8 cellular contexts compared by ENCODE assay signal in the genomic region with DNA sequence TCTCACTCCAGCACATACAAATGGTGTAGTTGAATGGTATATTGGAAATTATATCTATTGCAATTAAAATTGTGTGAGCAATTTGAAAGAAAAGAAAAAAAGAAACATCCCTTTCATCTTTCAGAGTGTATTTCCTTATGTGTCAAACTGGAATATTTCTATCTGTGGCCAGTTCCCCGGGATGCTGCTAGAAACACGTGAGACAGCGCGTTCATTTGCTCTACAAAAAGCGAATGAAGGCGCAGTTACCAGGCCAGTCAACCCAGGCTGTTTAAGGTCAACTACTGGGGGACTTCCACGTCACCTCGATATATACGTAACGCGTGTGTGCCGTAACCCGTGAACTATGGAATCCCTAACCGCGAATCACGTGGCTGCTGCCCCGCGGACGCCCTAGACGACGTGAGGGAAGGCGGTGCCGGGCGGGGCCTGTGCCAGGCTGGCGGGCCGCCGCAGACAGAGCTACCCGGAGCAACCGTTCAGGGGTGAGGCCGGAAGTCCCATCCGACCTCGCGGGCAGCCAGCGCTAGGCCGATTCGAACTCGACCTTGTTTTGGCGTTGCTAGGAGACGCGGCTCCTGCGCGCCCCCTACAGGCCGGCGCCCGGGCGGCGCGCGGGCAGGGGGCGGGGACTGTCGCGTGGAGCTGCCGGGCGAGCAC. TPM values are rescaled to one million over a fixed set of nuclear protein-coding genes. Genes with fewer than 3 reads are reported as not detected.
DNase-seq lines count a peak whose midpoint lies in the region; ATAC-seq and TF ChIP-seq lines count a peak whose summit lies in the region.

No MANE protein-coding gene starts in this region.

- H3K27ac ChIP-seq in KMS-11, result peak overlapping the region; percentile 99

- peaks cover 16% of the 10 kb centered on the region for H3K36me3 Mint-ChIP-seq in activated T-helper 2 cell treated with anti-CD3 and anti-CD28 coated beads, Interferon-gamma antibody, Interleukin-2, Interleukin-4, amounts not matched to agents 10 μg/mL and 5 μg/mL and 100 μg/mL, durations not matched to agents 14 hours and 24 hours and 36 hours (ENCODE audit: low read depth)
- no peaks in the 10 kb centered on the region for H3K36me3 Mint-ChIP-seq in nephron (ENCODE audit: low read depth)
- peaks cover 7% of the 10 kb centered on the region for H3K36me3 Mint-ChIP-seq in stimulated activated naive CD8-positive, alpha-beta T cell treated with anti-CD3 and anti-CD28 coated beads, Interleukin-15, Interleukin-2, amounts not matched to agents 100 ng/mL and 50 ng/mL, for 24 hours (ENCODE audit: low read depth)

- peak overlapping the region; percentile 98 for H3K27ac Mint-ChIP-seq in activated T-helper 2 cell treated with anti-CD3 and anti-CD28 coated beads, Interferon-gamma antibody, Interleukin-2, Interleukin-4, amounts not matched to agents 10 μg/mL and 5 μg/mL and 100 μg/mL, durations not matched to agents 14 hours and 24 hours and 36 hours
- H3K27ac Mint-ChIP-seq in nephron, result peak overlapping the region; percentile 13 to 91 (median 83)
- H3K27ac Mint-ChIP-seq in stimulated activated naive CD8-positive, alpha-beta T cell treated with anti-CD3 and anti-CD28 coated beads, Interleukin-15, Interleukin-2, amounts not matched to agents 100 ng/mL and 50 ng/mL, for 24 hours, result peak overlapping the region; percentile 86

- H3K4me3 ChIP-seq in KMS-11 (IDR thresholded peaks at IDR 0.05; ENCODE audit: insufficient read depth, low read depth, low read length) (peak overlapping the region; percentile 12), fibroblast of the aortic adventitia (ENCODE audit: low read depth, low read length) (peak overlapping the region; percentile 78)

- peak overlapping the region; percentile 88 for H2AFZ ChIP-seq in KMS-11 (ENCODE audit: low read depth)

- no peaks in the 10 kb centered on the region for H3K27me3 ChIP-seq in KMS-11 (ENCODE audit: insufficient read depth, low read depth)

- peaks cover 21% of the 10 kb centered on the region for H3K4me1 ChIP-seq in KMS-11 (ENCODE audit: low read depth, poor library complexity, severe bottlenecking)

- intact Hi-C loops in activated T-helper 2 cell treated with anti-CD3 and anti-CD28 coated beads, Interferon-gamma antibody, Interleukin-2, Interleukin-4, amounts not matched to agents 10 μg/mL and 5 μg/mL and 100 μg/mL, durations not matched to agents 14 hours and 24 hours and 36 hours (cut with micrococcal nuclease), result loop anchor here (2.0 to 10.0 kb wide), 7 partner anchors 28 to 576 kb away; no protein-coding TSS in a partner anchor

- peaks cover 35% of the 10 kb centered on the region for H3K79me2 ChIP-seq in KMS-11 (ENCODE audit: insufficient read depth, low read depth)

- peak overlapping the region; percentile 31; the same call in 1 of the 2 replicates for H3K4me2 ChIP-seq in KMS-11

- peaks cover 33% of the 10 kb centered on the region for H3K4me1 Mint-ChIP-seq in activated T-helper 2 cell treated with anti-CD3 and anti-CD28 coated beads, Interferon-gamma antibody, Interleukin-2, Interleukin-4, amounts not matched to agents 10 μg/mL and 5 μg/mL and 100 μg/mL, durations not matched to agents 14 hours and 24 hours and 36 hours (ENCODE audit: low read depth)
- peaks cover 24% of the 10 kb centered on the region for H3K4me1 Mint-ChIP-seq in nephron
- H3K4me1 Mint-ChIP-seq in stimulated activated naive CD8-positive, alpha-beta T cell treated with anti-CD3 and anti-CD28 coated beads, Interleukin-15, Interleukin-2, amounts not matched to agents 100 ng/mL and 50 ng/mL, for 24 hours (ENCODE audit: low read depth), result peaks cover 36% of the 10 kb centered on the region

- peak overlapping the region; percentile 94 for H3K4me3 Mint-ChIP-seq in activated T-helper 2 cell treated with anti-CD3 and anti-CD28 coated beads, Interferon-gamma antibody, Interleukin-2, Interleukin-4, amounts not matched to agents 10 μg/mL and 5 μg/mL and 100 μg/mL, durations not matched to agents 14 hours and 24 hours and 36 hours (ENCODE audit: low read depth)
- peak overlapping the region; percentile 89 to 98 (median 95) for H3K4me3 Mint-ChIP-seq in nephron
- peak overlapping the region; percentile 93 for H3K4me3 Mint-ChIP-seq in stimulated activated naive CD8-positive, alpha-beta T cell treated with anti-CD3 and anti-CD28 coated beads, Interleukin-15, Interleukin-2, amounts not matched to agents 100 ng/mL and 50 ng/mL, for 24 hours

- DNase-seq in DMS79 treated with DMSO at 0.1 percent for 48 hours (lab: John Stamatoyannopoulos, UW), result peak; percentile 85
- DNase-seq in RPMI7951 (ENCODE audit: low read depth), result peak; percentile 98
- DNase-seq in activated T-helper 2 cell treated with anti-CD3 and anti-CD28 coated beads, Interferon-gamma antibody, Interleukin-2, Interleukin-4, amounts not matched to agents 10 μg/mL and 5 μg/mL and 100 μg/mL, durations not matched to agents 14 hours and 24 hours and 36 hours (ENCODE audit: low spot score), result peak; percentile 95
- DNase-seq in fibroblast of the aortic adventitia (ENCODE audit: low read depth), result peak; percentile 80

- peaks cover 5% of the 10 kb centered on the region for H3K27me3 Mint-ChIP-seq in activated T-helper 2 cell treated with anti-CD3 and anti-CD28 coated beads, Interferon-gamma antibody, Interleukin-2, Interleukin-4, amounts not matched to agents 10 μg/mL and 5 μg/mL and 100 μg/mL, durations not matched to agents 14 hours and 24 hours and 36 hours (ENCODE audit: low read depth)
- no peaks in the 10 kb centered on the region for H3K27me3 Mint-ChIP-seq in nephron (ENCODE audit: low read depth)
- no peaks in the 10 kb centered on the region for H3K27me3 Mint-ChIP-seq in stimulated activated naive CD8-positive, alpha-beta T cell treated with anti-CD3 and anti-CD28 coated beads, Interleukin-15, Interleukin-2, amounts not matched to agents 100 ng/mL and 50 ng/mL, for 24 hours

- peak overlapping the region; percentile 99 for H3K9ac ChIP-seq in KMS-11

- 0 out of 2 replicates have a peak, but pooled peaks cover 4% of the 10 kb centered on the region for H4K20me1 ChIP-seq in KMS-11 (ENCODE audit: insufficient read depth)

- peak; percentile 68 for TF ChIP-seq CTCF in KMS-11 (conservative IDR thresholded peaks at IDR 0.05; ENCODE audit: low read depth, low read length)
- TF ChIP-seq CTCF in fibroblast of the aortic adventitia (IDR thresholded peaks at IDR 0.05; ENCODE audit: insufficient read depth, low read length), result peak; percentile 62
- TF ChIP-seq CTCF in nephron (IDR thresholded peaks at IDR 0.05; ENCODE audit: unreplicated experiment in 3 of 3), result peak; percentile 96 to 99 (median 96)

- peak; percentile 87 for ATAC-seq in GM21825 (IDR thresholded peaks at IDR 0.05; ENCODE audit: unreplicated experiment)

- no peaks in the 10 kb centered on the region for H3K9me3 Mint-ChIP-seq in activated T-helper 2 cell treated with anti-CD3 and anti-CD28 coated beads, Interferon-gamma antibody, Interleukin-2, Interleukin-4, amounts not matched to agents 10 μg/mL and 5 μg/mL and 100 μg/mL, durations not matched to agents 14 hours and 24 hours and 36 hours
- no peaks in the 10 kb centered on the region for H3K9me3 Mint-ChIP-seq in nephron
- no peaks in the 10 kb centered on the region for H3K9me3 Mint-ChIP-seq in stimulated activated naive CD8-positive, alpha-beta T cell treated with anti-CD3 and anti-CD28 coated beads, Interleukin-15, Interleukin-2, amounts not matched to agents 100 ng/mL and 50 ng/mL, for 24 hours

- H3K36me3 ChIP-seq in KMS-11 (ENCODE audit: insufficient read depth), result no peaks in the 10 kb centered on the region

RNA-seq across cellular contexts. Expression of gene ARL4A, which starts 1.1 kb away (rescaled TPM):
- total RNA-seq in RPMI7951 (2014; rRNA removed; shearing (Covaris generic)), result 37.9 and 39.9 TPM in 2 replicates
- total RNA-seq in activated T-helper 2 cell treated with anti-CD3 and anti-CD28 coated beads, Interferon-gamma antibody, Interleukin-2, Interleukin-4, amounts not matched to agents 10 μg/mL and 5 μg/mL and 100 μg/mL, durations not matched to agents 14 hours and 24 hours and 36 hours, result 13.8 and 14.8 TPM in 2 replicates
- total RNA-seq in fibroblast of the aortic adventitia (ENCODE audit: low replicate concordance), result 13.2 and 25.8 TPM in 2 replicates

Comparison
In these comparisons a context has a peak if more than half of its experiments do, and no peak if none do; other contexts are left out.
1. Peak in every context shown above with its lines: DNase-seq, ATAC-seq, H3K4me3 ChIP-seq and H3K27ac ChIP-seq.